In genomic region chr2:231339318-231339717, GRCh38 we compare ENCODE assay signal across 21 cellular contexts.
"Had no signal": no experiment of that assay in that cellular context is flagged by ENCODE, and none has a peak within 500 bp of the region (broad histone marks: within the 10 kb centered on the region; RNA-seq: fewer than 3 reads in every experiment).

No MANE protein-coding gene starts in this region.

- H3K4me3 Mint-ChIP-seq: activated naive CD4-positive, alpha-beta T cell treated with anti-CD3 and anti-CD28 coated beads, Interleukin-2, amount 50 U/mL, for 24 hours; activated T-cell treated with anti-CD3 and anti-CD28 coated beads, Interleukin-2, amount 50 U/mL, for 72 hours; immature natural killer cell; nephron progenitor cell had no signal

- H3K27ac Mint-ChIP-seq: activated naive CD4-positive, alpha-beta T cell treated with anti-CD3 and anti-CD28 coated beads, Interleukin-2, amount 50 U/mL, for 24 hours; activated T-cell treated with anti-CD3 and anti-CD28 coated beads, Interleukin-2, amount 50 U/mL, for 72 hours; immature natural killer cell had no signal

- DNase-seq: activated CD4-positive, alpha-beta T cell treated with anti-CD3 and anti-CD28 coated beads, Interleukin-2, amount 50 U/mL, for 4 hours; activated gamma-delta T cell; activated T-cell treated with anti-CD3 and anti-CD28 coated beads, Interleukin-2, amount 50 U/mL, for 72 hours; cerebellar nuclear complex; cortex of kidney; effector CD4-positive, alpha-beta T cell; immature natural killer cell; kidney glomerular epithelial cell; nephron progenitor cell; occipital lobe; posterior cingulate gyrus; retina; stimulated activated CD4-positive, alpha-beta T cell treated with anti-CD3 and anti-CD28 coated beads, Interleukin-12 subunit alpha, Interleukin-12 subunit beta, amount 100 ng/mL, for 4 hours; stimulated activated CD4-positive, alpha-beta T cell treated with anti-CD3 and anti-CD28 coated beads, Interleukin-1b, Interleukin-23, amount 100 ng/mL, for 48 hours; stimulated activated CD8-positive, alpha-beta memory T cell treated with anti-CD3 and anti-CD28 coated beads, Interleukin-4, amount 100 ng/mL, for 48 hours; stimulated activated naive CD4-positive, alpha-beta T cell; T-helper 2 cell; upper lobe of right lung; WERI-Rb-1 had no signal

- H3K9me3 ChIP-seq: breast epithelium, upper lobe of right lung had no signal

- H3K27me3 ChIP-seq: breast epithelium, upper lobe of right lung had no signal

- H3K27ac ChIP-seq: breast epithelium, upper lobe of right lung, WERI-Rb-1 had no signal

- H3K36me3 Mint-ChIP-seq: activated naive CD4-positive, alpha-beta T cell treated with anti-CD3 and anti-CD28 coated beads, Interleukin-2, amount 50 U/mL, for 24 hours; immature natural killer cell had no signal

- H3K4me3 ChIP-seq: breast epithelium, upper lobe of right lung had no signal

- H3K27me3 Mint-ChIP-seq: activated naive CD4-positive, alpha-beta T cell treated with anti-CD3 and anti-CD28 coated beads, Interleukin-2, amount 50 U/mL, for 24 hours had no signal

- H3K4me1 Mint-ChIP-seq: activated naive CD4-positive, alpha-beta T cell treated with anti-CD3 and anti-CD28 coated beads, Interleukin-2, amount 50 U/mL, for 24 hours; immature natural killer cell had no signal

- H3K36me3 ChIP-seq: breast epithelium, upper lobe of right lung, WERI-Rb-1 had no signal

- H3K4me1 ChIP-seq: breast epithelium, upper lobe of right lung had no signal

- H3K9me3 Mint-ChIP-seq: activated naive CD4-positive, alpha-beta T cell treated with anti-CD3 and anti-CD28 coated beads, Interleukin-2, amount 50 U/mL, for 24 hours; activated T-cell treated with anti-CD3 and anti-CD28 coated beads, Interleukin-2, amount 50 U/mL, for 72 hours; immature natural killer cell; nephron progenitor cell had no signal
